Comparison of ENCODE assay signal across 2 cellular contexts in genomic region chr20:54098044-54098443, GRCh38.
A peak's percentile ranks its signal among the peaks of the same experiment; 100 is the strongest.
TF ChIP-seq lines count a peak whose summit lies in the region.

No MANE protein-coding gene starts in this region.

TF ChIP-seq in A549, 52 proteins besides CTCF, POLR2A, EP300 and RAD21:
- TF ChIP-seq HOXB13 (CRISPR knock-in tag; IDR thresholded peaks at IDR 0.05; ENCODE audit: low read depth) = peak; percentile 33; the same call in 1 of the 2 replicates
- no peak for TF ChIP-seq HDAC2 (IDR thresholded peaks at IDR 0.05)

TF ChIP-seq in K562, 482 proteins besides CTCF, POLR2A, EP300 and RAD21:
- TF ChIP-seq ZNF695 (CRISPR knock-in tag; IDR thresholded peaks at IDR 0.05) (no peak), EWSR1 (IDR thresholded peaks at IDR 0.05; ENCODE audit: borderline replicate concordance, low read depth, partially characterized antibody) (peak; percentile 64), YBX1 (IDR thresholded peaks at IDR 0.05) (no peak), ARID1B (IDR thresholded peaks at IDR 0.05) (no peak), HDAC8 (tag; IDR thresholded peaks at IDR 0.05) (no peak), PML (IDR thresholded peaks at IDR 0.05; ENCODE audit: low read length) (no peak), GATA2 (CRISPR knock-in tag; IDR thresholded peaks at IDR 0.05) (no peak), MLX (CRISPR knock-in tag; conservative IDR thresholded peaks at IDR 0.05) (no peak), MCM5 (IDR thresholded peaks at IDR 0.05; ENCODE audit: low read depth) (no peak), ZBTB11 (CRISPR knock-in tag; IDR thresholded peaks at IDR 0.05) (peak in 1 of 3 experiments; percentile 85; a peak in 2 of 6 replicates), ZFP91 (CRISPR knock-in tag; IDR thresholded peaks at IDR 0.05) (no peak), ZNF436 (CRISPR knock-in tag; IDR thresholded peaks at IDR 0.05) (no peak), BACH1 (tag; IDR thresholded peaks at IDR 0.05) (no peak), PHTF2 (CRISPR knock-in tag; IDR thresholded peaks at IDR 0.05) (no peak), ZNF75A (CRISPR knock-in tag; IDR thresholded peaks at IDR 0.05) (no peak), ZNF57 (CRISPR knock-in tag; IDR thresholded peaks at IDR 0.05) (no peak), SRSF7 (optimal IDR thresholded peaks at IDR 0.05; ENCODE audit: low read depth, low read length) (no peak), KAT2B (IDR thresholded peaks at IDR 0.05; ENCODE audit: low read depth, low read length) (no peak)
